21 cellular contexts compared by ENCODE assay signal in genomic region chrY:17319916-17320315, GRCh38.
"Had no signal": no experiment of that assay in that cellular context is flagged by ENCODE, and none has a peak within 500 bp of the region (broad histone marks: within the 10 kb centered on the region; RNA-seq: fewer than 3 reads in every experiment).

No MANE protein-coding gene starts in this region.

- H3K4me3 ChIP-seq: body of pancreas, gastroesophageal sphincter, mucosa of descending colon, prostate gland, skin epidermis, vagina had no signal

- H3K27ac ChIP-seq: body of pancreas, gastroesophageal sphincter, prostate gland, skin epidermis, vagina had no signal

- H3K27me3 ChIP-seq: body of pancreas, gastroesophageal sphincter, vagina had no signal

- H3K9me3 ChIP-seq: body of pancreas, gastroesophageal sphincter, mucosa of descending colon, prostate gland, vagina had no signal

- DNase-seq: activated CD4-positive, alpha-beta memory T cell treated with anti-CD3 and anti-CD28 coated beads for 36 hours; activated CD4-positive, alpha-beta T cell treated with anti-CD3 and anti-CD28 coated beads for 36 hours; activated CD8-positive, alpha-beta memory T cell treated with anti-CD3 and anti-CD28 coated beads, Interleukin-2, amount 10 ng/mL, durations not matched to agents 7 days and 5 days; activated naive CD8-positive, alpha-beta T cell treated with anti-CD3 and anti-CD28 coated beads, Interleukin-2, amount 10 ng/mL, durations not matched to agents 7 days and 5 days; body of pancreas; caudate nucleus; effector memory CD8-positive, alpha-beta T cell; erythroblast; immature natural killer cell; left ventricle myocardium superior; mucosa of descending colon; naive B cell; right cardiac atrium; stimulated activated CD4-positive, alpha-beta T cell treated with anti-CD3 and anti-CD28 coated beads, Interleukin-15, amount 100 ng/mL, for 24 hours; stimulated activated CD4-positive, alpha-beta T cell treated with anti-CD3 and anti-CD28 coated beads, Interleukin-2, amount 100 ng/mL, for 48 hours; stimulated activated naive CD8-positive, alpha-beta T cell treated with anti-CD3 and anti-CD28 coated beads, Interleukin-15, amount 100 ng/mL, for 72 hours; T-helper 2 cell had no signal

- H3K4me1 ChIP-seq: body of pancreas, gastroesophageal sphincter, prostate gland, vagina had no signal

- H3K36me3 ChIP-seq: gastroesophageal sphincter, prostate gland, vagina had no signal
